In genomic region chr3:7015683-7016440, GRCh38 we compare ENCODE assay signal across 17 cellular contexts.
"Had no signal": no experiment of that assay in that cellular context is flagged by ENCODE, and none has a peak within 500 bp of the region (broad histone marks: within the 10 kb centered on the region; RNA-seq: fewer than 3 reads in every experiment).

No MANE protein-coding gene starts in this region.

- H3K4me1 ChIP-seq: ascending aorta, parathyroid adenoma, uterus had no signal

- H3K9me3 ChIP-seq: neutrophil, uterus had no signal

- H3K4me3 Mint-ChIP-seq: activated naive CD4-positive, alpha-beta T cell treated with anti-CD3 and anti-CD28 coated beads, Interleukin-2, amount 10 ng/mL, durations not matched to agents 7 days and 5 days; memory B cell; naive thymus-derived CD8-positive, alpha-beta T cell; T-cell had no signal

- H3K79me2 ChIP-seq: parathyroid adenoma had no signal

- H3K4me1 Mint-ChIP-seq: activated naive CD4-positive, alpha-beta T cell treated with anti-CD3 and anti-CD28 coated beads, Interleukin-2, amount 10 ng/mL, durations not matched to agents 7 days and 5 days; memory B cell; naive thymus-derived CD8-positive, alpha-beta T cell; T-cell had no signal

- H3K27me3 Mint-ChIP-seq: activated naive CD4-positive, alpha-beta T cell treated with anti-CD3 and anti-CD28 coated beads, Interleukin-2, amount 10 ng/mL, durations not matched to agents 7 days and 5 days; memory B cell; naive thymus-derived CD8-positive, alpha-beta T cell; T-cell had no signal

- H3K9ac ChIP-seq: parathyroid adenoma had no signal

- H2AFZ ChIP-seq: parathyroid adenoma had no signal

- H3K36me3 ChIP-seq: ascending aorta, neutrophil, uterus had no signal

- ATAC-seq: left lobe of liver; naive thymus-derived CD8-positive, alpha-beta T cell; T-cell had no signal

- H3K27ac Mint-ChIP-seq: activated naive CD4-positive, alpha-beta T cell treated with anti-CD3 and anti-CD28 coated beads, Interleukin-2, amount 10 ng/mL, durations not matched to agents 7 days and 5 days; activated T-helper 2 cell treated with anti-CD3 and anti-CD28 coated beads, Interferon-gamma antibody, Interleukin-2, Interleukin-4, amounts not matched to agents 10 μg/mL and 5 μg/mL and 100 μg/mL, durations not matched to agents 14 hours and 24 hours and 36 hours; memory B cell; naive thymus-derived CD8-positive, alpha-beta T cell; T-cell had no signal

- DNase-seq: activated CD4-positive, alpha-beta T cell treated with anti-CD3 and anti-CD28 coated beads, Interleukin-2, amount 50 U/mL, for 4 hours; activated CD4-positive, CD25-positive, alpha-beta regulatory T cell treated with anti-CD3 and anti-CD28 coated beads, Interleukin-2, amount 50 U/mL, for 72 hours; activated naive CD4-positive, alpha-beta T cell treated with anti-CD3 and anti-CD28 coated beads, Interleukin-2, amount 10 ng/mL, durations not matched to agents 7 days and 5 days; activated T-cell treated with anti-CD3 and anti-CD28 coated beads, Interleukin-2, amount 50 U/mL, for 1 hour; caudate nucleus; head of caudate nucleus; naive thymus-derived CD8-positive, alpha-beta T cell; stimulated activated CD4-positive, alpha-beta T cell treated with anti-CD3 and anti-CD28 coated beads, Interleukin-2, amount 100 ng/mL, for 24 hours; T-cell; T-helper 9 cell; uterus had no signal

- H3K4me3 ChIP-seq: ascending aorta, uterus had no signal

- H3K27ac ChIP-seq: ascending aorta, neutrophil, parathyroid adenoma, uterus had no signal

- H3K36me3 Mint-ChIP-seq: activated naive CD4-positive, alpha-beta T cell treated with anti-CD3 and anti-CD28 coated beads, Interleukin-2, amount 10 ng/mL, durations not matched to agents 7 days and 5 days; memory B cell; naive thymus-derived CD8-positive, alpha-beta T cell; T-cell had no signal

- H3K27me3 ChIP-seq: ascending aorta, neutrophil, uterus had no signal
